Comparison of ENCODE assay signal across 16 cellular contexts in the genomic region with DNA sequence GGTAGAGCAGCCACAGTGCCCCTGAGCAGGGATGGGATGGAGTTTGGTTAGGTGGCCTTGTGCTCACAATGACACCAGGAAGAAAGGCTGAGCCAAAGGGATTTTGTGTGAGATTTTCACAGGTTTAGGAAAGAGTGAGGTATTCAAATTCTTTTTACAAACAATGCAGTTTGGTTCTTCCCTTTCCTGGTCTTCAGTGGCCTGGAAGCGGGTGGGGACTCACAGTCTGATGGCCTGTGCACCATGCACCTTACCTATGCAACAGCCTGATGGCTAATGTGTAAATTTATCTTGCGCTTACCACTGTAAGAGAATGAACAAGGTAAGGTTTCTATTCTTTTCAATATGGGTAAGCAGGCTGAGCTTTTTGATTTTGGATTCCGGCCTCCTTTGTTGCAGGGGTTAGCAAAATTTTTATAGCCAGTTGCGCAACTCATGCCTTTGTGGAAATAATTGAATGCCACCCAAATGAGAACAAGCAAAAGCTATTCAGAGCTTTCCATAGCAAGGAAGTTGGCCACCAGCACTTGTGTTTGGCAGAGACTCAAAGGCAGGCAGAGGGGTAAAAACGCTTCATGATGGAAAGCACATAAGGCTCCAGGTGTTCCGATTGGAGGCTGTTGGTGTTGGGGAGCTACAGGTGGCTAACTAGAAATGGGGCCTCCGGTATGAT. TPM values are rescaled to one million over a fixed set of nuclear protein-coding genes. Genes with fewer than 3 reads are reported as not detected.
A peak's percentile ranks its signal among the peaks of the same experiment; 100 is the strongest.
DNase-seq lines count a peak whose midpoint lies in the region; ATAC-seq and TF ChIP-seq lines count a peak whose summit lies in the region.
"Had no signal": no experiment of that assay in that cellular context is flagged by ENCODE, and none has a peak within 500 bp of the region (broad histone marks: within the 10 kb centered on the region; RNA-seq: fewer than 3 reads in every experiment).

No MANE protein-coding gene starts in this region.

- no peak for TF ChIP-seq CTCF in AG10803 (conservative IDR thresholded peaks at IDR 0.05; ENCODE audit: low read length)
- TF ChIP-seq CTCF in Peyer's patch (IDR thresholded peaks at IDR 0.05), result no peak

- no peaks in the 10 kb centered on the region for H3K9me3 ChIP-seq in Peyer's patch

- H3K4me1 Mint-ChIP-seq in dendritic cell treated with granulocyte-macrophage colony-stimulating factor and Interleukin-4, amounts not matched to agents 40 ng/mL and 50 ng/mL, for 4 days (ENCODE audit: low read depth), result peaks cover 97% of the 10 kb centered on the region
- H3K4me1 Mint-ChIP-seq in effector memory CD8-positive, alpha-beta T cell (ENCODE audit: low read depth in 2 of 2), result no peaks in the 10 kb centered on the region

- no peak for ATAC-seq in GM19035 (IDR thresholded peaks at IDR 0.05; ENCODE audit: unreplicated experiment)
- ATAC-seq in effector memory CD8-positive, alpha-beta T cell (replicated peaks), result no peak
- ATAC-seq: activated CD4-positive, alpha-beta T cell treated with anti-CD3 and anti-CD28 coated beads for 36 hours had no signal

- H3K9me3 Mint-ChIP-seq in dendritic cell treated with granulocyte-macrophage colony-stimulating factor and Interleukin-4, amounts not matched to agents 40 ng/mL and 50 ng/mL, for 4 days, result peaks cover 20% of the 10 kb centered on the region
- H3K9me3 Mint-ChIP-seq in effector memory CD8-positive, alpha-beta T cell, result peaks cover 0 to 4% of the 10 kb centered on the region in 2 donors

- DNase-seq in AG10803 (ENCODE audit: low read depth) (peak; percentile 87), M059J (ENCODE audit: low read depth) (peak; percentile 25), mucosa of gallbladder (ENCODE audit: low spot score) (peak; percentile 28), Peyer's patch (no peak), NCI-H2171 treated with DMSO at 0.1 percent for 48 hours (lab: John Stamatoyannopoulos, UW) (no peak)
- no peak for DNase-seq in effector memory CD8-positive, alpha-beta T cell
- DNase-seq: activated CD4-positive, alpha-beta T cell treated with anti-CD3 and anti-CD28 coated beads for 36 hours; activated T-cell treated with anti-CD3 and anti-CD28 coated beads, Interleukin-2, amount 50 U/mL, for 48 hours; brain microvascular endothelial cell; hippocampal formation; NCI-H1930; stimulated activated CD4-positive, alpha-beta T cell treated with anti-CD3 and anti-CD28 coated beads, Interleukin-2, amount 100 ng/mL, for 24 hours; stimulated activated naive CD4-positive, alpha-beta T cell; T-helper 1 cell had no signal

- H3K27ac Mint-ChIP-seq in dendritic cell treated with granulocyte-macrophage colony-stimulating factor and Interleukin-4, amounts not matched to agents 40 ng/mL and 50 ng/mL, for 4 days, result peak overlapping the region; percentile 86
- H3K27ac Mint-ChIP-seq in effector memory CD8-positive, alpha-beta T cell, result no peak overlapping the region
- H3K27ac Mint-ChIP-seq: activated CD4-positive, alpha-beta T cell treated with anti-CD3 and anti-CD28 coated beads for 36 hours had no signal

- no peaks in the 10 kb centered on the region for H3K4me1 ChIP-seq in Peyer's patch

- no peak overlapping the region for H3K4me3 Mint-ChIP-seq in dendritic cell treated with granulocyte-macrophage colony-stimulating factor and Interleukin-4, amounts not matched to agents 40 ng/mL and 50 ng/mL, for 4 days
- no peak overlapping the region for H3K4me3 Mint-ChIP-seq in effector memory CD8-positive, alpha-beta T cell
- H3K4me3 Mint-ChIP-seq: activated CD4-positive, alpha-beta T cell treated with anti-CD3 and anti-CD28 coated beads for 36 hours had no signal

- TF ChIP-seq POLR2A in Peyer's patch (IDR thresholded peaks at IDR 0.05), result no peak

- peaks cover 21% of the 10 kb centered on the region for H3K36me3 Mint-ChIP-seq in dendritic cell treated with granulocyte-macrophage colony-stimulating factor and Interleukin-4, amounts not matched to agents 40 ng/mL and 50 ng/mL, for 4 days (ENCODE audit: low read depth)
- H3K36me3 Mint-ChIP-seq in effector memory CD8-positive, alpha-beta T cell (ENCODE audit: insufficient read depth), result no peaks in the 10 kb centered on the region

- no peak overlapping the region for H3K27ac ChIP-seq in Peyer's patch
- H3K27ac ChIP-seq: brain microvascular endothelial cell had no signal

- intact Hi-C loops in dendritic cell treated with granulocyte-macrophage colony-stimulating factor and Interleukin-4, amounts not matched to agents 40 ng/mL and 50 ng/mL, for 4 days (cut with micrococcal nuclease), result no loop called here

- no peaks in the 10 kb centered on the region for H3K27me3 ChIP-seq in Peyer's patch
- H3K27me3 ChIP-seq: brain microvascular endothelial cell had no signal

- H3K4me3 ChIP-seq in AG10803 (ENCODE audit: low read length), result no peak overlapping the region
- H3K4me3 ChIP-seq in Peyer's patch, result no peak overlapping the region

- no peaks in the 10 kb centered on the region for H3K36me3 ChIP-seq in Peyer's patch
- H3K36me3 ChIP-seq: brain microvascular endothelial cell had no signal

- no peaks in the 10 kb centered on the region for H3K27me3 Mint-ChIP-seq in dendritic cell treated with granulocyte-macrophage colony-stimulating factor and Interleukin-4, amounts not matched to agents 40 ng/mL and 50 ng/mL, for 4 days
- H3K27me3 Mint-ChIP-seq in effector memory CD8-positive, alpha-beta T cell, result peaks cover 12 to 16% of the 10 kb centered on the region in 2 donors

RNA-seq across cellular contexts. Expression of a gene that starts 23.8 kb away (rescaled TPM):
- total RNA-seq in M059J (2014; rRNA removed; shearing (Covaris generic)), result not detected in 2 replicates
- total RNA-seq in mucosa of gallbladder (2.3 TPM), Peyer's patch (10 to 100 TPM in 2 of 4 donors, 1 to 10 TPM in 2; 2.3 to 18.2 (median 7.0) TPM)

Comparison
In these comparisons a context has a peak if more than half of its experiments do, and no peak if none do; other contexts are left out.
1. DNase-seq: peak in AG10803 (single experiment), M059J (single experiment) and mucosa of gallbladder (single experiment); none in Peyer's patch (0 of 3), NCI-H2171 treated with DMSO at 0.1 percent for 48 hours (single experiment) and effector memory CD8-positive, alpha-beta T cell (0 of 3).